Comparison of ENCODE assay signal across 9 cellular contexts in genomic region chr15:89837134-89837829, GRCh38. TPM values are rescaled to one million over a fixed set of nuclear protein-coding genes. Genes with fewer than 3 reads are reported as not detected.
DNase-seq lines count a peak whose midpoint lies in the region; ATAC-seq and TF ChIP-seq lines count a peak whose summit lies in the region.
"Had no signal": no experiment of that assay in that cellular context is flagged by ENCODE, and none has a peak within 500 bp of the region (broad histone marks: within the 10 kb centered on the region; RNA-seq: fewer than 3 reads in every experiment).

No MANE protein-coding gene starts in this region.

- H3K4me3 Mint-ChIP-seq in stimulated activated naive B cell treated with anti-CD40 and anti-IgM and Interleukin-4, amounts not matched to agents 10 μg/mL and 1 μg/mL and 100 μg/mL, for 72 hours = no peak overlapping the region

- no peak for TF ChIP-seq CTCF in thyroid gland (IDR thresholded peaks at IDR 0.05)

- no peaks in the 10 kb centered on the region for H3K9me3 Mint-ChIP-seq in stimulated activated naive B cell treated with anti-CD40 and anti-IgM and Interleukin-4, amounts not matched to agents 10 μg/mL and 1 μg/mL and 100 μg/mL, for 72 hours

- H3K4me1 ChIP-seq in thyroid gland = peaks cover 0 to 13% of the 10 kb centered on the region in 2 donors

- H3K36me3 Mint-ChIP-seq in stimulated activated naive B cell treated with anti-CD40 and anti-IgM and Interleukin-4, amounts not matched to agents 10 μg/mL and 1 μg/mL and 100 μg/mL, for 72 hours = peaks cover 49 to 68% of the 10 kb centered on the region in 2 donors

- intact Hi-C loops in thyroid gland (cut with DNase I) = no loop called here

- peak; percentile 76 for DNase-seq in KBM-7
- peak; percentile 71 for DNase-seq in astrocyte of the hippocampus (ENCODE audit: low read depth, low spot score)
- peak; percentile 82 for DNase-seq in islet precursor cell
- DNase-seq in thyroid gland = no peak
- no peak for DNase-seq in stimulated activated naive B cell treated with anti-CD40 and anti-IgM and Interleukin-4, amounts not matched to agents 10 μg/mL and 1 μg/mL and 100 μg/mL, for 72 hours
- no peak for DNase-seq in DMS53 (lab: John Stamatoyannopoulos, UW)
- DNase-seq: NCI-H446 treated with DMSO at 0.1 percent for 48 hours had no signal

- no peak for ATAC-seq in GM19463 (IDR thresholded peaks at IDR 0.05; ENCODE audit: unreplicated experiment)
- no peak for ATAC-seq in stimulated activated naive B cell treated with anti-CD40 and anti-IgM and Interleukin-4, amounts not matched to agents 10 μg/mL and 1 μg/mL and 100 μg/mL, for 72 hours (replicated peaks)

- 67 to 78% methylated on average over 6 of the region's 6 CpGs for WGBS in thyroid gland, 2 donors

- H3K9me3 ChIP-seq in thyroid gland = no peaks in the 10 kb centered on the region

- H3K36me3 ChIP-seq in thyroid gland = peaks cover 25 to 29% of the 10 kb centered on the region in 2 donors

- in situ Hi-C loops in KBM-7 (cut with MboI; ENCODE audit: low pct_unique_long_range_greater_than_20kb, low sequenced_read_pairs) = no loop called here

- H3K27me3 Mint-ChIP-seq in stimulated activated naive B cell treated with anti-CD40 and anti-IgM and Interleukin-4, amounts not matched to agents 10 μg/mL and 1 μg/mL and 100 μg/mL, for 72 hours = no peaks in the 10 kb centered on the region

- no peak overlapping the region for H3K4me3 ChIP-seq in thyroid gland (replicated peaks in 1 of 3)

- H3K4me1 Mint-ChIP-seq in stimulated activated naive B cell treated with anti-CD40 and anti-IgM and Interleukin-4, amounts not matched to agents 10 μg/mL and 1 μg/mL and 100 μg/mL, for 72 hours = peaks cover 12 to 25% of the 10 kb centered on the region in 2 donors

- no peak for TF ChIP-seq POLR2A in thyroid gland (IDR thresholded peaks at IDR 0.05)

- peak overlapping the region in 2 of 3 donors; percentile 39 to 44 for H3K27ac ChIP-seq in thyroid gland

- H3K27ac Mint-ChIP-seq in stimulated activated naive B cell treated with anti-CD40 and anti-IgM and Interleukin-4, amounts not matched to agents 10 μg/mL and 1 μg/mL and 100 μg/mL, for 72 hours = no peak overlapping the region

- no peaks in the 10 kb centered on the region for H3K27me3 ChIP-seq in thyroid gland

RNA-seq across cellular contexts. Expression of gene ANPEP, which starts 22.6 kb away (rescaled TPM):
- total RNA-seq in thyroid gland = 10 to 100 TPM in 1 of 4 donors, 1 to 10 TPM in 3; 7.2 to 11.7 (median 9.4) TPM
- total RNA-seq: activated CD8-positive, alpha-beta memory T cell treated with anti-CD3 and anti-CD28 coated beads for 36 hours had no signal

RNA-seq across cellular contexts. Expression of gene AP3S2, which starts 56.5 kb away (rescaled TPM):
- total RNA-seq in thyroid gland = 10 to 100 TPM; 59.6 to 98.6 (median 67.6) TPM

Comparison
In these comparisons a context has a peak if more than half of its experiments do, and no peak if none do; other contexts are left out.
1. DNase-seq: peak in KBM-7 (single experiment), astrocyte of the hippocampus (single experiment) and islet precursor cell (single experiment); none in thyroid gland (0 of 2), stimulated activated naive B cell treated with anti-CD40 and anti-IgM and Interleukin-4, amounts not matched to agents 10 μg/mL and 1 μg/mL and 100 μg/mL, for 72 hours (single experiment) and DMS53 (single experiment).